In the genomic region with DNA sequence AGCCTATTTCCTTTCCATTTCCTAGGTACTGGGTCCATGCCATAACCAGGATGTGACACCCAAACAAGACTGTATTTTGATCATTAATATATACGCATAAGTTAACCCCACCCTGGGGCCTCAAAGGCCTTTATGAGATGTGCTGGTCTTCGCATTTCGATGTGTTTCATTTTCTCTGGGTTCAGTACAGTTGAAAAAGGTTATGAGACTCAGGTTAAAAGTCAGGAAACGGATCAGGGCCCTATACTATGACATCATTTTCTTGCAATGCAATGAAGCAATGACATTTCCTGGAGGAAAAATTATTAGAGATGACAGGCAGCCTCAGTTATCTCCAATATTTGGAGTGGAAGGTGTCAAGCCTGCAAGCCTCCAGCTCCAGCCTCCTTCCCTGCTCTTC, we compare ENCODE assay signal across 11 cellular contexts. TPM values are rescaled to one million over a fixed set of nuclear protein-coding genes. Genes with fewer than 3 reads are reported as not detected.
A peak's percentile ranks its signal among the peaks of the same experiment; 100 is the strongest.
DNase-seq lines count a peak whose midpoint lies in the region; ATAC-seq, FAIRE-seq and TF ChIP-seq lines count a peak whose summit lies in the region.
"Had no signal": no experiment of that assay in that cellular context is flagged by ENCODE, and none has a peak within 500 bp of the region (broad histone marks: within the 10 kb centered on the region; RNA-seq: fewer than 3 reads in every experiment).

No MANE protein-coding gene starts in this region.

- peaks cover 0 to 38% of the 10 kb centered on the region in 2 donors for H3K4me1 ChIP-seq in right atrium auricular region
- peaks cover 0 to 9% of the 10 kb centered on the region in 2 donors for H3K4me1 ChIP-seq in duodenal mucosa (ENCODE audit: control insufficient read depth in 1 of 2, insufficient read depth in 2 of 2, low read length in 2 of 2)
- H3K4me1 ChIP-seq in small intestine (ENCODE audit: control insufficient read depth in 2 of 2, insufficient read depth in 1 of 2, low read depth in 1 of 2, low read length in 1 of 2) = peaks cover 0 to 10% of the 10 kb centered on the region in 2 donors

- no peaks in the 10 kb centered on the region for H3K36me3 Mint-ChIP-seq in nephron (ENCODE audit: low read depth)

- no peak for ATAC-seq in Right ventricle myocardium superior (ENCODE audit: poor library complexity)
- ATAC-seq: activated naive CD8-positive, alpha-beta T cell treated with anti-CD3 and anti-CD28 coated beads, Interleukin-2, amount 50 U/mL, for 24 hours had no signal

- peak overlapping the region; percentile 88 to 97 (median 96) for H3K27ac Mint-ChIP-seq in nephron
- H3K27ac Mint-ChIP-seq: activated CD4-positive, alpha-beta memory T cell treated with anti-CD3 and anti-CD28 coated beads, Interleukin-2, amount 10 ng/mL, durations not matched to agents 7 days and 5 days had no signal

- TF ChIP-seq CTCF in right atrium auricular region (IDR thresholded peaks at IDR 0.05) (no peak), nephron (IDR thresholded peaks at IDR 0.05; ENCODE audit: unreplicated experiment in 3 of 3) (no peak)

- WGBS in small intestine, 3 donors = 75 to 85% (median 82%) methylated on average over 4 of the region's 4 CpGs

- DNase-seq in right atrium auricular region (ENCODE audit: low spot score) (no peak), Right ventricle myocardium superior (no peak), SHP77 treated with DMSO at 0.1 percent for 48 hours (lab: John Stamatoyannopoulos, UW) (no peak), NK-92 (lab: John Stamatoyannopoulos, UW; ENCODE audit: unreplicated experiment) (no peak), small intestine (no peak), NCI-H128 (lab: John Stamatoyannopoulos, UW; ENCODE audit: unreplicated experiment) (no peak)
- DNase-seq: activated CD4-positive, alpha-beta memory T cell treated with anti-CD3 and anti-CD28 coated beads, Interleukin-2, amount 10 ng/mL, durations not matched to agents 7 days and 5 days; activated naive CD8-positive, alpha-beta T cell treated with anti-CD3 and anti-CD28 coated beads, Interleukin-2, amount 50 U/mL, for 24 hours; NCI-H2081 treated with DMSO at 0.1 percent for 48 hours had no signal

- no peak for FAIRE-seq in small intestine (lab: Jason Lieb, UNC)

- no peak overlapping the region for H3K9ac ChIP-seq in duodenal mucosa (ENCODE audit: low read depth in 1 of 2, low read length in 2 of 2)

- no peak overlapping the region for H3K4me3 ChIP-seq in right atrium auricular region
- H3K4me3 ChIP-seq in duodenal mucosa (ENCODE audit: low read depth in 1 of 2, low read length in 2 of 2) = no peak overlapping the region
- no peak overlapping the region for H3K4me3 ChIP-seq in small intestine (ENCODE audit: low read depth in 1 of 2, low read length in 2 of 2)

- H3K27me3 ChIP-seq in right atrium auricular region = no peaks in the 10 kb centered on the region
- no peaks in the 10 kb centered on the region for H3K27me3 ChIP-seq in duodenal mucosa (ENCODE audit: control insufficient read depth in 1 of 2, insufficient read depth in 2 of 2, low read length in 2 of 2)
- no peaks in the 10 kb centered on the region for H3K27me3 ChIP-seq in small intestine (ENCODE audit: control insufficient read depth in 2 of 2, insufficient read depth in 2 of 2, low read length in 2 of 2)

- H3K36me3 ChIP-seq in right atrium auricular region = no peaks in the 10 kb centered on the region
- H3K36me3 ChIP-seq in duodenal mucosa (ENCODE audit: control insufficient read depth in 1 of 2, insufficient read depth in 2 of 2, low read length in 2 of 2) = no peaks in the 10 kb centered on the region
- H3K36me3 ChIP-seq in small intestine (ENCODE audit: control insufficient read depth in 2 of 2, insufficient read depth in 2 of 2, low read length in 2 of 2) = no peaks in the 10 kb centered on the region

- no peaks in the 10 kb centered on the region for H3K27me3 Mint-ChIP-seq in nephron (ENCODE audit: low read depth)

- no peaks in the 10 kb centered on the region for H3K9me3 Mint-ChIP-seq in nephron
- H3K9me3 Mint-ChIP-seq: activated CD4-positive, alpha-beta memory T cell treated with anti-CD3 and anti-CD28 coated beads, Interleukin-2, amount 10 ng/mL, durations not matched to agents 7 days and 5 days; activated naive CD8-positive, alpha-beta T cell treated with anti-CD3 and anti-CD28 coated beads, Interleukin-2, amount 50 U/mL, for 24 hours had no signal

- peaks cover 69% of the 10 kb centered on the region for H3K4me1 Mint-ChIP-seq in nephron

- intact Hi-C loops in Right ventricle myocardium superior (cut with DNase I) = no loop called here

- H3K27ac ChIP-seq in right atrium auricular region = peak overlapping the region; percentile 17 to 49
- peak overlapping the region; percentile 24 for H3K27ac ChIP-seq in duodenal mucosa (ENCODE audit: low read depth, low read length)
- peak overlapping the region in 1 of 2 donors; percentile 56 for H3K27ac ChIP-seq in small intestine (ENCODE audit: low read depth in 1 of 2, low read length in 1 of 2)

- H3K9me3 ChIP-seq in right atrium auricular region (no peaks in the 10 kb centered on the region), duodenal mucosa (ENCODE audit: control insufficient read depth in 1 of 2, low read length in 2 of 2) (no peaks in the 10 kb centered on the region), small intestine (ENCODE audit: control insufficient read depth, low read depth) (no peaks in the 10 kb centered on the region)

- no peak overlapping the region for H3K4me3 Mint-ChIP-seq in nephron
- H3K4me3 Mint-ChIP-seq: activated CD4-positive, alpha-beta memory T cell treated with anti-CD3 and anti-CD28 coated beads, Interleukin-2, amount 10 ng/mL, durations not matched to agents 7 days and 5 days; activated naive CD8-positive, alpha-beta T cell treated with anti-CD3 and anti-CD28 coated beads, Interleukin-2, amount 50 U/mL, for 24 hours had no signal

RNA-seq across cellular contexts. Expression of a gene that starts 31.7 kb away (rescaled TPM):
- total RNA-seq in right atrium auricular region (not detected), Right ventricle myocardium superior (not detected)
- not detected for polyA plus RNA-seq in small intestine
- total RNA-seq: activated CD4-positive, alpha-beta memory T cell treated with anti-CD3 and anti-CD28 coated beads, Interleukin-2, amount 10 ng/mL, durations not matched to agents 7 days and 5 days had no signal
